In the genomic region with DNA sequence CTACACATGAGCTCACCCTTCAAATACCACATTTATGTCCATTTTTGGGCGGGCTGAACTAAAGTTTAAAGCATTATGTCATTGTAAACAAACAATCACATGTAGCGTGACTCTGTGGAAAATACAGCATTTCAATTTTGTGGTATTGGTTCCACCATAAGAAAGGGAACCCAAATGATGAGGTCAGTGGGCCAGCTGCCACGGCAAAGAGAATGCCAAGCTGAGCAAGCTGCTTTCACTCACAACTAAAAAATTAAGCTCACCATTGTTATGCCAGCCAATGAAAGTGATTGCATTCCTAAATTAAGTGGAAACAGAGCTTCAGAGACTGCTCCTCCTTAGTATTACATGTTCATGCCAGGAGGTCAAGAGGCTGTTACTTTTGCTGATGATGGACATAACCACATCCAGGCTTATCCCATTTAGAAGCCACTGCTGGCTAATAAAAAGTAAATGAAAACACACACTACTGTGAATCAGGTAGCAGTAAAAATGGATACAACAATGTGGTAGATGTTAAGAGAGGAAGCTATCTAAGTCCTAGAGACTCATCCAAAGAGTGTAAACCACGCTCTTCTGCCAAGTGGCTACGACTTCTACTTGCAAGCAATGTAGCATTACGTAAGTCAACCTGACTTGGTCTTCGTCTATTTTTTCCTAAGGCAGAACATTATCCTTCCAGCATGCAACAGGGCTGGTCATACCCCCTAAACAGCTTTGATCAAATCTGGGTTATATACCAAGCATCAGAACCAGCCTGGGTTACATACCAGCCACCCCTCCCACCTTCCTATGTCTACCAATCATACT, we compare ENCODE assay signal across 9 cellular contexts.
DNase-seq lines count a peak whose midpoint lies in the region; ATAC-seq and TF ChIP-seq lines count a peak whose summit lies in the region.
"Had no signal": no experiment of that assay in that cellular context is flagged by ENCODE, and none has a peak within 500 bp of the region (broad histone marks: within the 10 kb centered on the region; RNA-seq: fewer than 3 reads in every experiment).

No MANE protein-coding gene starts in this region.

- no peak for TF ChIP-seq CTCF in AG10803 (conservative IDR thresholded peaks at IDR 0.05; ENCODE audit: low read length)

- DNase-seq in AG10803 (ENCODE audit: low read depth) = peak; percentile 97
- DNase-seq in Karpas-422 = peak; percentile 25
- DNase-seq in activated naive CD8-positive, alpha-beta T cell treated with anti-CD3 and anti-CD28 coated beads, Interleukin-2, amount 50 U/mL, for 24 hours = no peak
- DNase-seq in memory B cell (ENCODE audit: low spot score in 2 of 2) = no peak
- DNase-seq in activated CD8-positive, alpha-beta memory T cell treated with anti-CD3 and anti-CD28 coated beads for 24 hours = no peak
- no peak for DNase-seq in T-helper 17 cell

- no peak overlapping the region for H2AFZ ChIP-seq in Karpas-422 (ENCODE audit: low read length)

- H3K9me3 Mint-ChIP-seq in activated naive CD8-positive, alpha-beta T cell treated with anti-CD3 and anti-CD28 coated beads, Interleukin-2, amount 50 U/mL, for 24 hours = peaks cover 4% of the 10 kb centered on the region
- no peaks in the 10 kb centered on the region for H3K9me3 Mint-ChIP-seq in memory B cell
- H3K9me3 Mint-ChIP-seq: WTC11 had no signal

- no peak overlapping the region for H3K4me3 Mint-ChIP-seq in activated naive CD8-positive, alpha-beta T cell treated with anti-CD3 and anti-CD28 coated beads, Interleukin-2, amount 50 U/mL, for 24 hours
- H3K4me3 Mint-ChIP-seq in memory B cell (no peak overlapping the region), T-helper 17 cell (no peak overlapping the region)
- H3K4me3 Mint-ChIP-seq: WTC11 had no signal

- peaks cover 58% of the 10 kb centered on the region for H3K36me3 Mint-ChIP-seq in activated naive CD8-positive, alpha-beta T cell treated with anti-CD3 and anti-CD28 coated beads, Interleukin-2, amount 50 U/mL, for 24 hours (ENCODE audit: low read depth)
- H3K36me3 Mint-ChIP-seq in memory B cell (peaks cover 19% of the 10 kb centered on the region), T-helper 17 cell (ENCODE audit: low read depth) (no peaks in the 10 kb centered on the region)
- H3K36me3 Mint-ChIP-seq: WTC11 had no signal

- H3K9me2 ChIP-seq in Karpas-422 (replicated peaks; ENCODE audit: insufficient read depth, low read length) = no peaks in the 10 kb centered on the region

- ATAC-seq in activated naive CD8-positive, alpha-beta T cell treated with anti-CD3 and anti-CD28 coated beads, Interleukin-2, amount 50 U/mL, for 24 hours = peak; percentile 23
- ATAC-seq in memory B cell (ENCODE audit: low read depth) (no peak), T-helper 17 cell (no peak), HG02763 (IDR thresholded peaks at IDR 0.05; ENCODE audit: unreplicated experiment) (no peak), GM19351 (IDR thresholded peaks at IDR 0.05; ENCODE audit: unreplicated experiment) (no peak)
- ATAC-seq: WTC11 had no signal

- no peak overlapping the region for H3K9ac ChIP-seq in Karpas-422 (ENCODE audit: low read length)

- no peaks in the 10 kb centered on the region for H3K79me2 ChIP-seq in Karpas-422 (ENCODE audit: low read length)

- no peaks in the 10 kb centered on the region for H3K27me3 Mint-ChIP-seq in activated naive CD8-positive, alpha-beta T cell treated with anti-CD3 and anti-CD28 coated beads, Interleukin-2, amount 50 U/mL, for 24 hours
- no peaks in the 10 kb centered on the region for H3K27me3 Mint-ChIP-seq in memory B cell
- no peaks in the 10 kb centered on the region for H3K27me3 Mint-ChIP-seq in T-helper 17 cell

- no peaks in the 10 kb centered on the region for H4K20me1 ChIP-seq in Karpas-422 (ENCODE audit: insufficient read depth, low read depth, low read length)

- no peaks in the 10 kb centered on the region for H3K9me3 ChIP-seq in Karpas-422 (ENCODE audit: low read length)
- H3K9me3 ChIP-seq in T-helper 17 cell (ENCODE audit: control insufficient read depth, low read length, poor library complexity, severe bottlenecking) = no peaks in the 10 kb centered on the region

- H3K4me3 ChIP-seq in AG10803 (ENCODE audit: low read length) (no peak overlapping the region), Karpas-422 (ENCODE audit: low read length) (no peak overlapping the region)

- no peaks in the 10 kb centered on the region for H3K27me3 ChIP-seq in Karpas-422 (ENCODE audit: low read length)

- no peak overlapping the region for H3K27ac ChIP-seq in Karpas-422 (ENCODE audit: low read length)

- no peak overlapping the region for H3K4me2 ChIP-seq in Karpas-422 (ENCODE audit: low read depth, low read length, poor library complexity, severe bottlenecking)

- peak overlapping the region; percentile 62 for H3K27ac Mint-ChIP-seq in activated naive CD8-positive, alpha-beta T cell treated with anti-CD3 and anti-CD28 coated beads, Interleukin-2, amount 50 U/mL, for 24 hours
- H3K27ac Mint-ChIP-seq in memory B cell (peak overlapping the region; percentile 62), T-helper 17 cell (no peak overlapping the region)
- H3K27ac Mint-ChIP-seq: WTC11 had no signal

- no peaks in the 10 kb centered on the region for H3K36me3 ChIP-seq in Karpas-422 (ENCODE audit: insufficient read depth, low read length)

- peaks cover 15% of the 10 kb centered on the region for H3K4me1 ChIP-seq in Karpas-422 (ENCODE audit: low read length)

- H3K4me1 Mint-ChIP-seq in activated naive CD8-positive, alpha-beta T cell treated with anti-CD3 and anti-CD28 coated beads, Interleukin-2, amount 50 U/mL, for 24 hours = peaks cover 73% of the 10 kb centered on the region
- H3K4me1 Mint-ChIP-seq in memory B cell (peaks cover 32% of the 10 kb centered on the region), T-helper 17 cell (peaks cover 13% of the 10 kb centered on the region)
- H3K4me1 Mint-ChIP-seq: WTC11 had no signal

Comparison
In these comparisons a context has a peak if more than half of its experiments do, and no peak if none do; other contexts are left out.
1. DNase-seq: peak in AG10803 (single experiment) and Karpas-422 (single experiment); none in activated naive CD8-positive, alpha-beta T cell treated with anti-CD3 and anti-CD28 coated beads, Interleukin-2, amount 50 U/mL, for 24 hours (single experiment), memory B cell (0 of 2), activated CD8-positive, alpha-beta memory T cell treated with anti-CD3 and anti-CD28 coated beads for 24 hours (single experiment) and T-helper 17 cell (0 of 3).